ENCODE assay signal across 12 cellular contexts in genomic region chr2:203869610-203870042, GRCh38. TPM values are rescaled to one million over a fixed set of nuclear protein-coding genes. Genes with fewer than 3 reads are reported as not detected.
DNase-seq lines count a peak whose midpoint lies in the region; TF ChIP-seq lines count a peak whose summit lies in the region.
"Had no signal": no experiment of that assay in that cellular context is flagged by ENCODE, and none has a peak within 500 bp of the region (broad histone marks: within the 10 kb centered on the region; RNA-seq: fewer than 3 reads in every experiment).

No MANE protein-coding gene starts in this region.

- H3K36me3 ChIP-seq in tibial nerve (no peaks in the 10 kb centered on the region), Caco-2 (ENCODE audit: control insufficient read depth, insufficient read depth, low read length) (no peaks in the 10 kb centered on the region)

- peaks cover 70% of the 10 kb centered on the region for H3K36me3 Mint-ChIP-seq in activated T-helper 2 cell treated with anti-CD3 and anti-CD28 coated beads, Interferon-gamma antibody, Interleukin-2, Interleukin-4, amounts not matched to agents 10 μg/mL and 5 μg/mL and 100 μg/mL, durations not matched to agents 14 hours and 24 hours and 36 hours (ENCODE audit: low read depth)
- H3K36me3 Mint-ChIP-seq in Caco-2 (ENCODE audit: insufficient read depth, unreplicated experiment) = no peaks in the 10 kb centered on the region
- H3K36me3 Mint-ChIP-seq: memory B cell had no signal

- no peak overlapping the region for H3K27ac ChIP-seq in tibial nerve

- H3K4me3 ChIP-seq in tibial nerve (no peak overlapping the region), Caco-2 (ENCODE audit: low read depth, low read length) (no peak overlapping the region)

- peak overlapping the region; percentile 96 for H3K4me3 Mint-ChIP-seq in activated T-helper 2 cell treated with anti-CD3 and anti-CD28 coated beads, Interferon-gamma antibody, Interleukin-2, Interleukin-4, amounts not matched to agents 10 μg/mL and 5 μg/mL and 100 μg/mL, durations not matched to agents 14 hours and 24 hours and 36 hours (ENCODE audit: low read depth)
- no peak overlapping the region for H3K4me3 Mint-ChIP-seq in Caco-2 (ENCODE audit: unreplicated experiment)
- H3K4me3 Mint-ChIP-seq: memory B cell had no signal

- H3K4me1 Mint-ChIP-seq in activated T-helper 2 cell treated with anti-CD3 and anti-CD28 coated beads, Interferon-gamma antibody, Interleukin-2, Interleukin-4, amounts not matched to agents 10 μg/mL and 5 μg/mL and 100 μg/mL, durations not matched to agents 14 hours and 24 hours and 36 hours (ENCODE audit: low read depth) = peaks cover 54% of the 10 kb centered on the region
- no peaks in the 10 kb centered on the region for H3K4me1 Mint-ChIP-seq in Caco-2 (ENCODE audit: low read depth, unreplicated experiment)

- H3K4me1 ChIP-seq in tibial nerve = no peaks in the 10 kb centered on the region
- H3K4me1 ChIP-seq in Caco-2 = no peaks in the 10 kb centered on the region

- peak; percentile 17 for DNase-seq in NCI-H128 (lab: John Stamatoyannopoulos, UW; ENCODE audit: unreplicated experiment)
- peak in 3 of 5 experiments; percentile 27 to 89 (median 39) for DNase-seq in T-helper 2 cell
- peak; percentile 53 for DNase-seq in activated T-helper 2 cell treated with anti-CD3 and anti-CD28 coated beads, Interferon-gamma antibody, Interleukin-2, Interleukin-4, amounts not matched to agents 10 μg/mL and 5 μg/mL and 100 μg/mL, durations not matched to agents 14 hours and 24 hours and 36 hours (ENCODE audit: low spot score)
- DNase-seq in stimulated activated CD4-positive, alpha-beta T cell treated with anti-CD3 and anti-CD28 coated beads, Interleukin-4, amount 100 ng/mL, for 1 hour = peak; percentile 44
- DNase-seq in tibial nerve (ENCODE audit: low spot score in 2 of 2) = no peak
- DNase-seq in D341Med (ENCODE audit: low spot score) = no peak
- no peak for DNase-seq in Caco-2
- DNase-seq: DMS 273 treated with DMSO at 0.1 percent for 48 hours, hypothalamus, NCI-H524 had no signal

- TF ChIP-seq CTCF in tibial nerve (IDR thresholded peaks at IDR 0.05) (no peak), Caco-2 (IDR thresholded peaks at IDR 0.05; ENCODE audit: insufficient read depth in 1 of 2, low read depth in 1 of 2, low read length in 1 of 2, severe bottlenecking in 1 of 2, unreplicated experiment in 1 of 2) (no peak)

- POLR2A ChIA-PET in Caco-2 (lab: Charles Lee) = no interaction called here

- peak overlapping the region; percentile 95 for H3K27ac Mint-ChIP-seq in activated T-helper 2 cell treated with anti-CD3 and anti-CD28 coated beads, Interferon-gamma antibody, Interleukin-2, Interleukin-4, amounts not matched to agents 10 μg/mL and 5 μg/mL and 100 μg/mL, durations not matched to agents 14 hours and 24 hours and 36 hours
- H3K27ac Mint-ChIP-seq in Caco-2 (ENCODE audit: unreplicated experiment) = no peak overlapping the region
- H3K27ac Mint-ChIP-seq: memory B cell had no signal

- H3K27me3 ChIP-seq in tibial nerve (no peaks in the 10 kb centered on the region), Caco-2 (replicated peaks; ENCODE audit: control insufficient read depth, insufficient read depth, low read length) (no peaks in the 10 kb centered on the region)

- no TSS peak for BruUV-seq in Caco-2 (replicated peaks; lab: Mats Ljungman, UMichigan)

- no peak for TF ChIP-seq EP300 in tibial nerve (IDR thresholded peaks at IDR 0.05)

- intact Hi-C loops in activated T-helper 2 cell treated with anti-CD3 and anti-CD28 coated beads, Interferon-gamma antibody, Interleukin-2, Interleukin-4, amounts not matched to agents 10 μg/mL and 5 μg/mL and 100 μg/mL, durations not matched to agents 14 hours and 24 hours and 36 hours (cut with micrococcal nuclease) = loop anchor here (1.0 to 5.0 kb wide), 5 partner anchors 57 to 238 kb away; partner anchors contain the start of gene CD28
- intact Hi-C loops in Caco-2 (cut with micrococcal nuclease; ENCODE audit: unreplicated experiment) = no loop called here

- no peak for TF ChIP-seq POLR2A in tibial nerve (IDR thresholded peaks at IDR 0.05)

- no peaks in the 10 kb centered on the region for H3K27me3 Mint-ChIP-seq in activated T-helper 2 cell treated with anti-CD3 and anti-CD28 coated beads, Interferon-gamma antibody, Interleukin-2, Interleukin-4, amounts not matched to agents 10 μg/mL and 5 μg/mL and 100 μg/mL, durations not matched to agents 14 hours and 24 hours and 36 hours (ENCODE audit: low read depth)
- H3K27me3 Mint-ChIP-seq in Caco-2 (ENCODE audit: insufficient read depth, unreplicated experiment) = peaks cover 13% of the 10 kb centered on the region

- CTCF ChIA-PET in Caco-2 (lab: Charles Lee) = no interaction called here

- peaks cover under 1% of the 10 kb centered on the region for H3K9me3 Mint-ChIP-seq in activated T-helper 2 cell treated with anti-CD3 and anti-CD28 coated beads, Interferon-gamma antibody, Interleukin-2, Interleukin-4, amounts not matched to agents 10 μg/mL and 5 μg/mL and 100 μg/mL, durations not matched to agents 14 hours and 24 hours and 36 hours
- H3K9me3 Mint-ChIP-seq in Caco-2 (ENCODE audit: unreplicated experiment) = no peaks in the 10 kb centered on the region
- H3K9me3 Mint-ChIP-seq: memory B cell had no signal

- WGBS in tibial nerve, 2 donors = 64 to 75% methylated on average over 4 of the region's 4 CpGs

- H3K9me3 ChIP-seq in tibial nerve = no peaks in the 10 kb centered on the region
- no peaks in the 10 kb centered on the region for H3K9me3 ChIP-seq in Caco-2

RNA-seq across cellular contexts. Expression of gene CTLA4, which starts 2.1 kb away (rescaled TPM):
- total RNA-seq in activated T-helper 2 cell treated with anti-CD3 and anti-CD28 coated beads, Interferon-gamma antibody, Interleukin-2, Interleukin-4, amounts not matched to agents 10 μg/mL and 5 μg/mL and 100 μg/mL, durations not matched to agents 14 hours and 24 hours and 36 hours = 166 and 180 TPM in 2 replicates
- not detected for total RNA-seq in tibial nerve
- total RNA-seq in Caco-2 (2022) = 0.43 TPM in 1 of 2 replicates, not detected in the other
- total RNA-seq: pulmonary artery endothelial cell had no signal

Comparison
In these comparisons a context has a peak if more than half of its experiments do, and no peak if none do; other contexts are left out.
1. DNase-seq: peak in NCI-H128 (single experiment), T-helper 2 cell (3 of 5), activated T-helper 2 cell treated with anti-CD3 and anti-CD28 coated beads, Interferon-gamma antibody, Interleukin-2, Interleukin-4, amounts not matched to agents 10 μg/mL and 5 μg/mL and 100 μg/mL, durations not matched to agents 14 hours and 24 hours and 36 hours (single experiment) and stimulated activated CD4-positive, alpha-beta T cell treated with anti-CD3 and anti-CD28 coated beads, Interleukin-4, amount 100 ng/mL, for 1 hour (single experiment); none in tibial nerve (0 of 2), D341Med (single experiment) and Caco-2 (0 of 2).
2. RNA of gene CTLA4, which starts 2.1 kb away (total RNA-seq): 166 to 180 TPM in activated T-helper 2 cell treated with anti-CD3 and anti-CD28 coated beads, Interferon-gamma antibody, Interleukin-2, Interleukin-4, amounts not matched to agents 10 μg/mL and 5 μg/mL and 100 μg/mL, durations not matched to agents 14 hours and 24 hours and 36 hours; 0.43 TPM in Caco-2 and not detected in tibial nerve; every median in the first group is over 100 times any median in the second.